Comparison of ENCODE assay signal across 33 cellular contexts in genomic region chr2:37779611-37780010, GRCh38.
DNase-seq lines count a peak whose midpoint lies in the region; ATAC-seq, FAIRE-seq and TF ChIP-seq lines count a peak whose summit lies in the region.
"Had no signal": no experiment of that assay in that cellular context is flagged by ENCODE, and none has a peak within 500 bp of the region (broad histone marks: within the 10 kb centered on the region; RNA-seq: fewer than 3 reads in every experiment).

No MANE protein-coding gene starts in this region.

- H4K91ac ChIP-seq in IMR-90 (ENCODE audit: insufficient read depth, low read depth, low read length): peak overlapping the region; percentile 99

- peak overlapping the region; percentile 89 for H3K18ac ChIP-seq in IMR-90 (ENCODE audit: low read depth, low read length)

- peak overlapping the region; percentile 56 for H3K14ac ChIP-seq in IMR-90 (replicated peaks; ENCODE audit: low read depth, low read length)

- H3K4me1 ChIP-seq in A549 (peaks cover 68% of the 10 kb centered on the region), IMR-90 (ENCODE audit: control insufficient read depth, insufficient read depth, low read length) (peaks cover 71% of the 10 kb centered on the region), hepatocyte (ENCODE audit: insufficient read depth) (peaks cover 49% of the 10 kb centered on the region), sigmoid colon (peaks cover 0 to 94% (median 89%) of the 10 kb centered on the region in 4 donors)

- H3K79me2 ChIP-seq in hepatocyte: no peaks in the 10 kb centered on the region

- DNase-seq in A549 (ENCODE audit: low read depth in 1 of 2, low spot score in 1 of 2) (no peak), IMR-90 (no peak), hepatocyte (ENCODE audit: low spot score) (no peak), sigmoid colon (no peak), NCI-H1436 treated with DMSO at 0.1 percent for 48 hours (lab: John Stamatoyannopoulos, UW) (no peak), DMS153 treated with DMSO at 0.1 percent for 48 hours (lab: John Stamatoyannopoulos, UW; ENCODE audit: unreplicated experiment) (no peak), NCI-H446 treated with DMSO at 0.1 percent for 48 hours (lab: John Stamatoyannopoulos, UW) (no peak), cerebellum (ENCODE audit: low spot score) (no peak)
- DNase-seq: ACHN; activated CD8-positive, alpha-beta memory T cell treated with anti-CD3 and anti-CD28 coated beads, Interleukin-2, amount 10 ng/mL, durations not matched to agents 7 days and 5 days; activated gamma-delta T cell treated with Interleukin-2 at 50 U/mL for 16 hours; activated naive CD8-positive, alpha-beta T cell treated with anti-CD3 and anti-CD28 coated beads, Interleukin-2, amount 10 ng/mL, durations not matched to agents 7 days and 5 days; activated T-cell treated with anti-CD3 and anti-CD28 coated beads, Interleukin-2, amount 50 U/mL, for 4 hours; aorta; BE2C; effector CD8-positive, alpha-beta T cell; glutamatergic neuron; KG1; left lung; mesendoderm; MG63; naive B cell; NCI-H1417 treated with DMSO at 0.1 percent for 48 hours; NCI-H2107; NCI-H345; NCI-H774 had no signal

- H3K9me1 ChIP-seq in IMR-90 (ENCODE audit: insufficient read depth, low read length): peaks cover 41% of the 10 kb centered on the region

- no peak for TF ChIP-seq EP300 in A549 (IDR thresholded peaks at IDR 0.05)
- no peak for TF ChIP-seq EP300 in sigmoid colon (IDR thresholded peaks at IDR 0.05)

- dilution Hi-C loops in IMR-90 (cut with HindIII; ENCODE audit: low sequenced_read_pairs, unreplicated experiment): no loop called here

- peak overlapping the region; percentile 44 to 93; a peak in 3 of 4 replicates for H4K8ac ChIP-seq in IMR-90 (ENCODE audit: low read depth in 2 of 2, low read length in 2 of 2)

- H2BK120ac ChIP-seq in IMR-90 (ENCODE audit: low read depth, low read length): peak overlapping the region; percentile 100

- FAIRE-seq in A549 (lab: Jason Lieb, UNC): no peak
- FAIRE-seq: GM18507, H1, islet of Langerhans, RCC 7860 had no signal

- H3K4me2 ChIP-seq in A549 (peak overlapping the region; percentile 58; the same call in 2 of the 3 replicates), IMR-90 (ENCODE audit: low read depth, low read length) (no peak overlapping the region), hepatocyte (no peak overlapping the region)

- intact Hi-C loops in IMR-90 (cut with micrococcal nuclease): loop anchor here (2.0 kb wide), 1 partner anchor 49 kb away; no protein-coding TSS in a partner anchor
- intact Hi-C loops in sigmoid colon (cut with DNase I): loop anchor here (2.0 to 5.0 kb wide), 4 partner anchors 58 to 109 kb away; partner anchors contain the start of gene CDC42EP3

- H4K5ac ChIP-seq in IMR-90 (ENCODE audit: low read depth, low read length): peak overlapping the region; percentile 93

- BruUV-seq in IMR-90 (replicated peaks; lab: Mats Ljungman, UMichigan): no TSS peak

- TF ChIP-seq POLR2A in A549 (IDR thresholded peaks at IDR 0.05; ENCODE audit: low read length) (no peak), IMR-90 (IDR thresholded peaks at IDR 0.05; ENCODE audit: low read depth, low read length) (no peak), sigmoid colon (IDR thresholded peaks at IDR 0.05) (no peak)

- POLR2A ChIA-PET in A549 (lab: Yijun Ruan, JAX) (no interaction called here), IMR-90 (lab: Charles Lee; ENCODE audit: unreplicated experiment) (interaction anchor here (0.5 to 1.5 kb wide), 2 partner anchors 16 to 126 kb away, joined by 6 to 7 read pairs; no protein-coding TSS in a partner anchor)

- CTCF ChIA-PET in A549 (lab: Yijun Ruan, JAX) (interaction anchor here (3.0 kb wide), 1 partner anchor 365 kb away, joined by 9 read pairs; no protein-coding TSS in a partner anchor), IMR-90 (lab: Yijun Ruan, JAX) (no interaction called here)

- no peak for TF ChIP-seq CTCF in A549 (IDR thresholded peaks at IDR 0.05)
- no peak for TF ChIP-seq CTCF in IMR-90 (conservative IDR thresholded peaks at IDR 0.05; ENCODE audit: low read depth, low read length)
- TF ChIP-seq CTCF in hepatocyte (IDR thresholded peaks at IDR 0.05; ENCODE audit: poor library complexity): no peak
- no peak for TF ChIP-seq CTCF in sigmoid colon (IDR thresholded peaks at IDR 0.05)

- peak overlapping the region; percentile 89; the same call in 1 of the 2 replicates for H3K56ac ChIP-seq in IMR-90 (ENCODE audit: extremely low read depth, insufficient read depth, low read length)

- H3K9ac ChIP-seq in IMR-90 (ENCODE audit: low read depth, low read length): peak overlapping the region; percentile 15; the same call in 1 of the 2 replicates

- ATAC-seq in A549 (no peak), IMR-90 (ENCODE audit: low read depth) (no peak)
- ATAC-seq: activated CD8-positive, alpha-beta memory T cell treated with anti-CD3 and anti-CD28 coated beads, Interleukin-2, amount 10 ng/mL, durations not matched to agents 7 days and 5 days; activated T-cell treated with anti-CD3 and anti-CD28 coated beads, Interleukin-2, amount 50 U/mL, for 4 hours; left lung; WTC11 had no signal

- peak overlapping the region; percentile 57; the same call in 2 of the 3 replicates for H2BK15ac ChIP-seq in IMR-90 (ENCODE audit: low read depth, low read length)

- H3K27me3 ChIP-seq in IMR-90 (ENCODE audit: control insufficient read depth, insufficient read depth, low read length) (no peaks in the 10 kb centered on the region), hepatocyte (no peaks in the 10 kb centered on the region), sigmoid colon (no peaks in the 10 kb centered on the region)
- H3K27me3 ChIP-seq: BE2C, left lung, MG63 had no signal

- H3K27ac ChIP-seq in A549: peak overlapping the region; percentile 50 to 81
- peak overlapping the region; percentile 67 for H3K27ac ChIP-seq in IMR-90 (ENCODE audit: insufficient read depth, low read length)
- H3K27ac ChIP-seq in hepatocyte: peak overlapping the region; percentile 34
- peak overlapping the region; percentile 80 to 88 (median 82) for H3K27ac ChIP-seq in sigmoid colon
- H3K27ac ChIP-seq: coronary artery, left lung, skin epidermis had no signal

- peak overlapping the region; percentile 83 for H3K23ac ChIP-seq in IMR-90 (ENCODE audit: low read depth, low read length)

- H3K9me3 ChIP-seq in A549 (no peaks in the 10 kb centered on the region), IMR-90 (ENCODE audit: control insufficient read depth, insufficient read depth, low read length) (no peaks in the 10 kb centered on the region), hepatocyte (ENCODE audit: low read depth) (no peaks in the 10 kb centered on the region), sigmoid colon (no peaks in the 10 kb centered on the region)
- H3K9me3 ChIP-seq: BE2C, left lung, MG63 had no signal

- H3K4me3 ChIP-seq in A549 (no peak overlapping the region), IMR-90 (ENCODE audit: insufficient read depth, low read depth, low read length) (no peak overlapping the region), hepatocyte (no peak overlapping the region), sigmoid colon (no peak overlapping the region)
- H3K4me3 ChIP-seq: coronary artery, left lung, MG63, skin epidermis had no signal

- peaks cover 14 to 56% of the 10 kb centered on the region in 2 experiments; a peak in 3 of 4 replicates for H3K79me1 ChIP-seq in IMR-90 (ENCODE audit: low read depth in 1 of 2, low read length in 2 of 2)

- no peaks in the 10 kb centered on the region for H4K20me1 ChIP-seq in IMR-90 (ENCODE audit: insufficient read depth, low read length)
- no peaks in the 10 kb centered on the region for H4K20me1 ChIP-seq in hepatocyte (ENCODE audit: insufficient read depth, poor library complexity, severe bottlenecking)

- H3K4ac ChIP-seq in IMR-90 (ENCODE audit: low read depth, low read length): peak overlapping the region; percentile 99

- H3K9me2 ChIP-seq in hepatocyte (replicated peaks; ENCODE audit: insufficient read depth): no peaks in the 10 kb centered on the region

- in situ Hi-C loops in IMR-90 (cut with MboI; ENCODE audit: low sequenced_read_pairs): no loop called here

- H3K36me3 ChIP-seq in IMR-90 (ENCODE audit: control insufficient read depth, insufficient read depth, low read length) (no peaks in the 10 kb centered on the region), hepatocyte (replicated peaks; ENCODE audit: insufficient read depth, low read depth) (no peaks in the 10 kb centered on the region), sigmoid colon (no peaks in the 10 kb centered on the region)
- H3K36me3 ChIP-seq: BE2C, left lung, MG63 had no signal

- peak overlapping the region; percentile 98 for H2AK5ac ChIP-seq in IMR-90 (ENCODE audit: low read depth, low read length)

- H2AK9ac ChIP-seq in IMR-90 (replicated peaks; ENCODE audit: low read depth, low read length, poor library complexity): peak overlapping the region; percentile 80

- H2AFZ ChIP-seq in IMR-90 (replicated peaks; ENCODE audit: low read length, poor library complexity): no peak overlapping the region
- no peak overlapping the region for H2AFZ ChIP-seq in hepatocyte

- 86% methylated on average over 2 of the region's 2 CpGs for WGBS in A549 (ENCODE audit: missing lambda C conversion rate)
- no CpG with 5 or more reads among the region's 2 CpGs for WGBS in IMR-90 (ENCODE audit: extremely low coverage in 2 of 2, insufficient read length in 1 of 2), 2 experiments
- WGBS in hepatocyte (ENCODE audit: low lambda C conversion rate, missing lambda C conversion rate): 69% methylated on average over 2 of the region's 2 CpGs
- 88 to 96% methylated on average over 2 of the region's 2 CpGs for WGBS in sigmoid colon, 2 donors

- H2BK20ac ChIP-seq in IMR-90 (ENCODE audit: low read depth, low read length): peak overlapping the region; percentile 99

- TF ChIP-seq RAD21 in A549 (conservative IDR thresholded peaks at IDR 0.05 in 1 of 2, IDR thresholded peaks at IDR 0.05 in 1 of 2) (no peak), IMR-90 (IDR thresholded peaks at IDR 0.05; ENCODE audit: low read length) (no peak)

- peak overlapping the region; percentile 98 for H2BK5ac ChIP-seq in IMR-90 (ENCODE audit: low read depth, low read length, poor library complexity, severe bottlenecking)

TF ChIP-seq in A549, 52 proteins besides CTCF, POLR2A, EP300 and RAD21 (continues in another document):
- TF ChIP-seq E2F6 (IDR thresholded peaks at IDR 0.05; ENCODE audit: borderline replicate concordance, low read depth) (no peak), ZNF302 (CRISPR knock-in tag; IDR thresholded peaks at IDR 0.05) (no peak)

TF ChIP-seq in IMR-90, 13 proteins besides CTCF, POLR2A, EP300 and RAD21 (continues in another document):
- TF ChIP-seq RFX5 (IDR thresholded peaks at IDR 0.05; ENCODE audit: low read depth, low read length): no peak
- TF ChIP-seq MXI1 (IDR thresholded peaks at IDR 0.05; ENCODE audit: borderline replicate concordance, low read depth, low read length): no peak
- TF ChIP-seq BHLHE40 (IDR thresholded peaks at IDR 0.05; ENCODE audit: low read depth, low read length): no peak
- no peak for TF ChIP-seq FOS (IDR thresholded peaks at IDR 0.05; ENCODE audit: low read depth, low read length)
- no peak for TF ChIP-seq MAZ (IDR thresholded peaks at IDR 0.05; ENCODE audit: borderline replicate concordance, low read depth, low read length)
- TF ChIP-seq NFE2L2 (IDR thresholded peaks at IDR 0.05; ENCODE audit: low read depth, low read length): no peak
- no peak for TF ChIP-seq CHD1 (IDR thresholded peaks at IDR 0.05; ENCODE audit: low read depth, low read length)
- TF ChIP-seq MAFK (IDR thresholded peaks at IDR 0.05; ENCODE audit: low read depth, low read length): no peak
